Comparison of ENCODE assay signal across 16 cellular contexts in genomic region chr15:72935521-72935920, GRCh38.
DNase-seq lines count a peak whose midpoint lies in the region; ATAC-seq and TF ChIP-seq lines count a peak whose summit lies in the region.
"Had no signal": no experiment of that assay in that cellular context is flagged by ENCODE, and none has a peak within 500 bp of the region (broad histone marks: within the 10 kb centered on the region; RNA-seq: fewer than 3 reads in every experiment).

No MANE protein-coding gene starts in this region.

- H3K9ac ChIP-seq in BLaER1 treated with 17β-estradiol and CSF1 and Interleukin-3, amounts not matched to agents 10 nM and 100 nM, result no peak overlapping the region

- H3K4me1 ChIP-seq in BLaER1 treated with 17β-estradiol and CSF1 and Interleukin-3, amounts not matched to agents 10 nM and 100 nM, result peaks cover 0 to 20% (median 15%) of the 10 kb centered on the region in 10 experiments; a peak in 15 of 20 replicates
- H3K4me1 ChIP-seq in SJSA1 (replicated peaks) (peaks cover 28% of the 10 kb centered on the region), hepatocyte (ENCODE audit: insufficient read depth) (no peaks in the 10 kb centered on the region)
- H3K4me1 ChIP-seq: HAP-1 had no signal

- in situ Hi-C loops in KBM-7 (cut with MboI; ENCODE audit: low pct_unique_long_range_greater_than_20kb, low sequenced_read_pairs), result no loop called here

- H3K9me2 ChIP-seq in hepatocyte (replicated peaks; ENCODE audit: insufficient read depth), result no peaks in the 10 kb centered on the region

- TF ChIP-seq CTCF in hepatocyte (IDR thresholded peaks at IDR 0.05; ENCODE audit: poor library complexity), result no peak

- H3K9me3 ChIP-seq in BLaER1 treated with 17β-estradiol and CSF1 and Interleukin-3, amounts not matched to agents 10 nM and 100 nM (replicated peaks in 1 of 11), result no peaks in the 10 kb centered on the region; a peak in 1 of 22 replicates
- H3K9me3 ChIP-seq in SJSA1 (replicated peaks) (no peaks in the 10 kb centered on the region; the same call in 1 of the 2 replicates), hepatocyte (ENCODE audit: low read depth) (no peaks in the 10 kb centered on the region)
- H3K9me3 ChIP-seq: HAP-1 had no signal

- H3K27ac ChIP-seq in BLaER1 treated with 17β-estradiol and CSF1 and Interleukin-3, amounts not matched to agents 10 nM and 100 nM, result no peak overlapping the region
- peak overlapping the region; percentile 80 for H3K27ac ChIP-seq in SJSA1
- H3K27ac ChIP-seq in hepatocyte, result peak overlapping the region; percentile 18

- H3K79me2 ChIP-seq in hepatocyte, result no peaks in the 10 kb centered on the region

- H3K4me3 ChIP-seq in BLaER1 treated with 17β-estradiol and CSF1 and Interleukin-3, amounts not matched to agents 10 nM and 100 nM, result no peak overlapping the region
- H3K4me3 ChIP-seq in SJSA1, result no peak overlapping the region
- no peak overlapping the region for H3K4me3 ChIP-seq in hepatocyte
- H3K4me3 ChIP-seq: GM12878, HAP-1 had no signal

- H2AFZ ChIP-seq in hepatocyte, result no peak overlapping the region

- WGBS in hepatocyte (ENCODE audit: low lambda C conversion rate, missing lambda C conversion rate), result 47% methylated on average over 2 of the region's 2 CpGs

- H3K27me3 ChIP-seq in BLaER1 treated with 17β-estradiol and CSF1 and Interleukin-3, amounts not matched to agents 10 nM and 100 nM, result no peaks in the 10 kb centered on the region
- no peaks in the 10 kb centered on the region for H3K27me3 ChIP-seq in SJSA1 (replicated peaks)
- H3K27me3 ChIP-seq in hepatocyte, result no peaks in the 10 kb centered on the region

- peak overlapping the region in 8 of 11 experiments; percentile 44 to 68 (median 62); a peak in 14 of 22 replicates for H3K4me2 ChIP-seq in BLaER1 treated with 17β-estradiol and CSF1 and Interleukin-3, amounts not matched to agents 10 nM and 100 nM
- no peak overlapping the region for H3K4me2 ChIP-seq in hepatocyte

- peak; percentile 26 for DNase-seq in H4 (ENCODE audit: low spot score)
- peak in 1 of 2 experiments; percentile 63 for DNase-seq in SJSA1 (ENCODE audit: low read depth in 1 of 2, low spot score in 2 of 2)
- DNase-seq in hepatocyte (ENCODE audit: low spot score), result no peak
- DNase-seq in KBM-7, result no peak
- DNase-seq: CD4-positive, alpha-beta T cell; CD8-positive, alpha-beta memory T cell; DMS 273 treated with DMSO at 0.1 percent for 48 hours; DMS79; EL; GDM1; GOT3 had no signal

- no peak for ATAC-seq in GM18861 (IDR thresholded peaks at IDR 0.05; ENCODE audit: unreplicated experiment)
- no peak for ATAC-seq in HG03439 (IDR thresholded peaks at IDR 0.05; ENCODE audit: unreplicated experiment)
- ATAC-seq: GM12878 had no signal

- no peaks in the 10 kb centered on the region for H3K36me3 ChIP-seq in BLaER1 treated with 17β-estradiol and CSF1 and Interleukin-3, amounts not matched to agents 10 nM and 100 nM
- H3K36me3 ChIP-seq in SJSA1, result no peaks in the 10 kb centered on the region
- H3K36me3 ChIP-seq in hepatocyte (replicated peaks; ENCODE audit: insufficient read depth, low read depth), result no peaks in the 10 kb centered on the region
- H3K36me3 ChIP-seq: HAP-1 had no signal

- H4K20me1 ChIP-seq in BLaER1 treated with 17β-estradiol and CSF1 and Interleukin-3, amounts not matched to agents 10 nM and 100 nM, result no peaks in the 10 kb centered on the region
- no peaks in the 10 kb centered on the region for H4K20me1 ChIP-seq in hepatocyte (ENCODE audit: insufficient read depth, poor library complexity, severe bottlenecking)

Comparison
In these comparisons a context has a peak if more than half of its experiments do, and no peak if none do; other contexts are left out.
1. H3K27ac ChIP-seq: peak in SJSA1 (single experiment) and hepatocyte (single experiment); none in BLaER1 treated with 17β-estradiol and CSF1 and Interleukin-3, amounts not matched to agents 10 nM and 100 nM (0 of 11).